Comparison of ENCODE assay signal across 23 cellular contexts in the genomic region with DNA sequence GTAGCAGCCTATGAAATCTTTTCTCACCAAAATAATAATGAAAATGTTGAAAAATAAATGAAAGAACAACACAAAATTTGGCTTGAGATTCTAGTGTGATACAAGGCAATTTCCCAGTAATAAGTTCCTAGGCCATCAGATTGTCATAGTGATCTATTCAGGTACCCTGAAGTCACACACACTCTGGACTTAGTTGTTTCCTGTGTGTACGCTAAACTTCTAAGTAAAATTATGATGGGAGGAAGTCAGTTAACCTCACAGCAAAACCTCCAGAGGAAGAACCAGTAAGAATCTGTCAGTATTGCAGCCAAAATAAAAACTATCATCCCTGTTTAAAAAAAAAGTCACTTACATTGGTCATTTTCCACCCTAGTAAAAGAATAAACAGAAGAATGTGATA.
"Had no signal": no experiment of that assay in that cellular context is flagged by ENCODE, and none has a peak within 500 bp of the region (broad histone marks: within the 10 kb centered on the region; RNA-seq: fewer than 3 reads in every experiment).

No MANE protein-coding gene starts in this region.

- H3K27ac ChIP-seq: foreskin keratinocyte, heart left ventricle, neural progenitor cell, ovary, right atrium auricular region, sigmoid colon, skin epidermis, suprapubic skin, thyroid gland had no signal

- H3K27ac Mint-ChIP-seq: endodermal cell; natural killer cell treated with Interleukin-12 subunit alpha and Interleukin-12 subunit beta and Interleukin-15 and Interleukin-18, amount 100 ng/mL, for 72 hours; neural progenitor cell; type B pancreatic cell had no signal

- H3K9ac ChIP-seq: neural progenitor cell had no signal

- H3K27me3 ChIP-seq: foreskin keratinocyte, heart left ventricle, neural progenitor cell, ovary, right atrium auricular region, sigmoid colon, suprapubic skin, thyroid gland had no signal

- H3K4me1 Mint-ChIP-seq: neural progenitor cell had no signal

- H3K4me3 Mint-ChIP-seq: endodermal cell; natural killer cell treated with Interleukin-12 subunit alpha and Interleukin-12 subunit beta and Interleukin-15 and Interleukin-18, amount 100 ng/mL, for 72 hours; neural progenitor cell; type B pancreatic cell had no signal

- H3K4me3 ChIP-seq: heart left ventricle, lung, neural progenitor cell, ovary, right atrium auricular region, sigmoid colon, skin epidermis, suprapubic skin, thyroid gland had no signal

- ATAC-seq: foreskin keratinocyte; heart left ventricle; left colon; left ventricle myocardium superior; natural killer cell treated with Interleukin-12 subunit alpha and Interleukin-12 subunit beta and Interleukin-15 and Interleukin-18, amount 100 ng/mL, for 72 hours had no signal

- H3K4me2 ChIP-seq: neural progenitor cell had no signal

- H3K9me3 ChIP-seq: ovary, sigmoid colon, thyroid gland had no signal

- H3K36me3 ChIP-seq: heart left ventricle, neural progenitor cell, ovary, right atrium auricular region, sigmoid colon, suprapubic skin, thyroid gland had no signal

- DNase-seq: effector CD4-positive, alpha-beta T cell; endodermal cell; erythroblast; foreskin keratinocyte; heart left ventricle; hippocampal formation; left colon; left ventricle myocardium superior; mesenchymal stem cell; midbrain; nucleus accumbens; ovary; sigmoid colon; stimulated activated CD4-positive, alpha-beta T cell treated with anti-CD3 and anti-CD28 coated beads, Interleukin-2, amount 100 ng/mL, for 24 hours; stimulated activated naive CD4-positive, alpha-beta T cell; thyroid gland had no signal

- H3K4me1 ChIP-seq: foreskin keratinocyte, heart left ventricle, neural progenitor cell, right atrium auricular region, sigmoid colon, suprapubic skin, thyroid gland had no signal

- H3K36me3 Mint-ChIP-seq: neural progenitor cell, type B pancreatic cell had no signal
